Comparison of ENCODE assay signal across 9 cellular contexts in the genomic region with DNA sequence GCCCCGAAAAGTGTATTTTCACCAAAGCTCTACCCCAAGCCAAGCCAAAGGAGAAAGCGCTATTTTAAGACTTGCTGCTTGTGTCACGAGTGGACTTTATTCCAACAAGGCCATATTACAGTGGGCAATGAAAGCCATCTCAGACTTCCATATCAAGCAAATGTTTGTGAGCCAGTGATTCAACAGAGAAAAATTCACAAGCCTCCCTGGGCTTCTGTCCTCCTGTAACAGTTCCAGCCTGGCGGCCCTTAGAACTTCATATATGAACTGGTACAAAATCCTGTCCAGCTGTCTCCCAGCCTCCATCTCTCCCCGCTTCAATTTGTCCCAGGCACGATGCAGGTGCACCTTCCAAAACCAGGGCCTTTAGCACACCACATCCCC. TPM values are rescaled to one million over a fixed set of nuclear protein-coding genes. Genes with fewer than 3 reads are reported as not detected.
DNase-seq lines count a peak whose midpoint lies in the region; ATAC-seq and TF ChIP-seq lines count a peak whose summit lies in the region.
"Had no signal": no experiment of that assay in that cellular context is flagged by ENCODE, and none has a peak within 500 bp of the region (broad histone marks: within the 10 kb centered on the region; RNA-seq: fewer than 3 reads in every experiment).

No MANE protein-coding gene starts in this region.

- H3K4me1 ChIP-seq in osteoblast (ENCODE audit: insufficient read depth, low read length) (peaks cover 10% of the 10 kb centered on the region), body of pancreas (no peaks in the 10 kb centered on the region)

- H3K79me2 ChIP-seq in osteoblast (ENCODE audit: insufficient read depth, low read length): no peaks in the 10 kb centered on the region

- H3K9me3 ChIP-seq in osteoblast (ENCODE audit: low read depth, low read length): no peaks in the 10 kb centered on the region
- H3K9me3 ChIP-seq in body of pancreas: no peaks in the 10 kb centered on the region

- ATAC-seq in body of pancreas (no peak), HG03097 (IDR thresholded peaks at IDR 0.05; ENCODE audit: low FRiP score, unreplicated experiment) (no peak)
- ATAC-seq: activated naive CD8-positive, alpha-beta T cell treated with anti-CD3 and anti-CD28 coated beads, Interleukin-2, amount 50 U/mL, for 24 hours had no signal

- no peaks in the 10 kb centered on the region for H3K27me3 ChIP-seq in osteoblast (ENCODE audit: insufficient read depth, low read length)
- H3K27me3 ChIP-seq in body of pancreas: no peaks in the 10 kb centered on the region

- 86 to 87% methylated on average over 6 of the region's 6 CpGs for WGBS in body of pancreas, 2 donors

- H3K4me3 ChIP-seq in NB4 (ENCODE audit: low read depth, low read length) (peak overlapping the region; percentile 28), osteoblast (ENCODE audit: insufficient read depth, low read length) (no peak overlapping the region), body of pancreas (no peak overlapping the region)

- H2AFZ ChIP-seq in osteoblast (ENCODE audit: low read length): no peak overlapping the region

- no peak overlapping the region for H3K27ac ChIP-seq in osteoblast (ENCODE audit: low read depth, low read length)
- no peak overlapping the region for H3K27ac ChIP-seq in body of pancreas

- H4K20me1 ChIP-seq in osteoblast (ENCODE audit: insufficient read depth, low read length): no peaks in the 10 kb centered on the region

- H3K4me2 ChIP-seq in osteoblast (ENCODE audit: insufficient read depth, low read length): peak overlapping the region; percentile 23

- intact Hi-C loops in body of pancreas (cut with DNase I): no loop called here

- no peak for TF ChIP-seq POLR2A in NB4 (IDR thresholded peaks at IDR 0.05; ENCODE audit: extremely low read depth, insufficient read length)
- no peak for TF ChIP-seq POLR2A in body of pancreas (IDR thresholded peaks at IDR 0.05)

- DNase-seq in NB4 (ENCODE audit: low read depth) (no peak), glomerular visceral epithelial cell (ENCODE audit: extremely low spot score) (peak; percentile 35), osteoblast (ENCODE audit: insufficient read length, low spot score, missing footprints) (no peak), NCI-H1048 (lab: John Stamatoyannopoulos, UW) (no peak), body of pancreas (no peak)
- DNase-seq in activated CD4-positive, alpha-beta T cell treated with anti-CD3 and anti-CD28 coated beads, Interleukin-2, amount 50 U/mL, for 1 hour: no peak
- DNase-seq: activated naive CD8-positive, alpha-beta T cell treated with anti-CD3 and anti-CD28 coated beads, Interleukin-2, amount 50 U/mL, for 24 hours; NCI-H2171 had no signal

- TF ChIP-seq CTCF in NB4 (IDR thresholded peaks at IDR 0.05; ENCODE audit: low read depth, low read length) (no peak), osteoblast (IDR thresholded peaks at IDR 0.05; ENCODE audit: extremely low read depth, low read depth, low read length) (no peak), body of pancreas (IDR thresholded peaks at IDR 0.05) (no peak)

- H3K36me3 ChIP-seq in osteoblast (ENCODE audit: insufficient read depth, low read length): no peaks in the 10 kb centered on the region
- peaks cover 0 to 1% of the 10 kb centered on the region in 2 donors for H3K36me3 ChIP-seq in body of pancreas (replicated peaks in 1 of 2; ENCODE audit: insufficient read depth in 1 of 2, low read depth in 2 of 2)

RNA-seq across cellular contexts. Expression of a gene that starts 11.2 kb away (rescaled TPM):
- total RNA-seq in osteoblast: 22.8 and 23.6 TPM in 2 replicates
- total RNA-seq in body of pancreas: 10 to 100 TPM; 12.5 to 21.1 TPM
